19 cellular contexts compared by ENCODE assay signal in the genomic region with DNA sequence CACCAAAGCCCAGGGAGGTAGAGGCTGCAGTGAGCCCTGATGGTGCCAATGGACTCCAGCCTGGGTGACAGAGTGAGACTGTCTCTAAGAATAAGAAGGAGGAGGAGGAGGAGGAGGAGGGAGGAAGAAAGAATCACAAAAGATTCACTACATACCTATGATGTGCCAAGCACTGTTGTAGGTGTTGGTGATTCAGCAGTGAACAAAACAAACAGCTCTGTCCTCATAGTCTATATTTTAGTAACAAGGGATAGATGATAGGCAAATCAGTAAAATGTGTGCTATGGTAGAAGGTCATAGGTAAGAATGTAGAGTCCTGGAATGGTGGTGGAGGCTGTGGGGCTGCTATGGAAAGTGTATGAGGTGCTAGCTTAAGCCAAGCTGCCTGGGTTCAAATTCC. TPM values are rescaled to one million over a fixed set of nuclear protein-coding genes. Genes with fewer than 3 reads are reported as not detected.
A peak's percentile ranks its signal among the peaks of the same experiment; 100 is the strongest.
DNase-seq lines count a peak whose midpoint lies in the region; ATAC-seq and FAIRE-seq lines count a peak whose summit lies in the region.
"Had no signal": no experiment of that assay in that cellular context is flagged by ENCODE, and none has a peak within 500 bp of the region (broad histone marks: within the 10 kb centered on the region; RNA-seq: fewer than 3 reads in every experiment).

No MANE protein-coding gene starts in this region.

- H3K27ac Mint-ChIP-seq in activated T-cell treated with anti-CD3 and anti-CD28 coated beads, Interleukin-2, amount 50 U/mL, for 72 hours: no peak overlapping the region
- no peak overlapping the region for H3K27ac Mint-ChIP-seq in activated T-helper 17 cell treated with anti-CD3 and anti-CD28 coated beads, Interleukin-2, amount 50 U/mL, for 72 hours
- H3K27ac Mint-ChIP-seq in stimulated activated effector memory CD8-positive, alpha-beta T cell treated with anti-CD3 and anti-CD28 coated beads, Interleukin-12 subunit alpha, Interleukin-12 subunit beta, amount 100 ng/mL, for 72 hours: no peak overlapping the region
- H3K27ac Mint-ChIP-seq: CD4-positive, alpha-beta memory T cell; GM23338 had no signal

- no peaks in the 10 kb centered on the region for H3K36me3 Mint-ChIP-seq in activated T-cell treated with anti-CD3 and anti-CD28 coated beads, Interleukin-2, amount 50 U/mL, for 72 hours (ENCODE audit: insufficient read depth in 2 of 2)
- no peaks in the 10 kb centered on the region for H3K36me3 Mint-ChIP-seq in activated T-helper 17 cell treated with anti-CD3 and anti-CD28 coated beads, Interleukin-2, amount 50 U/mL, for 72 hours (ENCODE audit: low read depth)
- H3K36me3 Mint-ChIP-seq in stimulated activated effector memory CD8-positive, alpha-beta T cell treated with anti-CD3 and anti-CD28 coated beads, Interleukin-12 subunit alpha, Interleukin-12 subunit beta, amount 100 ng/mL, for 72 hours: no peaks in the 10 kb centered on the region

- peak; percentile 81 to 86 for ATAC-seq in activated T-cell treated with anti-CD3 and anti-CD28 coated beads, Interleukin-2, amount 50 U/mL, for 72 hours (replicated peaks in 1 of 2)
- peak; percentile 90 for ATAC-seq in activated T-helper 17 cell treated with anti-CD3 and anti-CD28 coated beads, Interleukin-2, amount 50 U/mL, for 72 hours (replicated peaks)
- peak; percentile 73 for ATAC-seq in stimulated activated effector memory CD8-positive, alpha-beta T cell treated with anti-CD3 and anti-CD28 coated beads, Interleukin-12 subunit alpha, Interleukin-12 subunit beta, amount 100 ng/mL, for 72 hours
- ATAC-seq: GM23338 had no signal

- H3K4me3 Mint-ChIP-seq in activated T-cell treated with anti-CD3 and anti-CD28 coated beads, Interleukin-2, amount 50 U/mL, for 72 hours: no peak overlapping the region
- H3K4me3 Mint-ChIP-seq in activated T-helper 17 cell treated with anti-CD3 and anti-CD28 coated beads, Interleukin-2, amount 50 U/mL, for 72 hours: no peak overlapping the region
- H3K4me3 Mint-ChIP-seq in stimulated activated effector memory CD8-positive, alpha-beta T cell treated with anti-CD3 and anti-CD28 coated beads, Interleukin-12 subunit alpha, Interleukin-12 subunit beta, amount 100 ng/mL, for 72 hours: no peak overlapping the region
- H3K4me3 Mint-ChIP-seq: CD4-positive, alpha-beta memory T cell; GM23338 had no signal

- peak; percentile 33 for FAIRE-seq in HTR-8/SVneo (lab: Jason Lieb, UNC)
- FAIRE-seq: A204.1, H54 had no signal

- H3K4me1 Mint-ChIP-seq in activated T-cell treated with anti-CD3 and anti-CD28 coated beads, Interleukin-2, amount 50 U/mL, for 72 hours (ENCODE audit: low read depth): peaks cover 12% of the 10 kb centered on the region
- H3K4me1 Mint-ChIP-seq in activated T-helper 17 cell treated with anti-CD3 and anti-CD28 coated beads, Interleukin-2, amount 50 U/mL, for 72 hours: no peaks in the 10 kb centered on the region
- H3K4me1 Mint-ChIP-seq in stimulated activated effector memory CD8-positive, alpha-beta T cell treated with anti-CD3 and anti-CD28 coated beads, Interleukin-12 subunit alpha, Interleukin-12 subunit beta, amount 100 ng/mL, for 72 hours: no peaks in the 10 kb centered on the region

- no peaks in the 10 kb centered on the region for H3K9me3 Mint-ChIP-seq in activated T-cell treated with anti-CD3 and anti-CD28 coated beads, Interleukin-2, amount 50 U/mL, for 72 hours
- H3K9me3 Mint-ChIP-seq in activated T-helper 17 cell treated with anti-CD3 and anti-CD28 coated beads, Interleukin-2, amount 50 U/mL, for 72 hours: no peaks in the 10 kb centered on the region
- no peaks in the 10 kb centered on the region for H3K9me3 Mint-ChIP-seq in stimulated activated effector memory CD8-positive, alpha-beta T cell treated with anti-CD3 and anti-CD28 coated beads, Interleukin-12 subunit alpha, Interleukin-12 subunit beta, amount 100 ng/mL, for 72 hours
- H3K9me3 Mint-ChIP-seq: CD4-positive, alpha-beta memory T cell; GM23338 had no signal

- no peak for DNase-seq in activated T-cell treated with anti-CD3 and anti-CD28 coated beads, Interleukin-2, amount 50 U/mL, for 72 hours
- no peak for DNase-seq in activated T-cell treated with anti-CD3 and anti-CD28 coated beads for 4 hours
- DNase-seq in HTR-8/SVneo (ENCODE audit: insufficient read length, low spot score): no peak
- DNase-seq in stimulated activated effector memory CD8-positive, alpha-beta T cell treated with anti-CD3 and anti-CD28 coated beads, Interleukin-12 subunit alpha, Interleukin-12 subunit beta, amount 100 ng/mL, for 72 hours (ENCODE audit: low spot score in 2 of 2): no peak
- no peak for DNase-seq in middle frontal gyrus (ENCODE audit: extremely low spot score, low spot score)
- no peak for DNase-seq in CD1c-positive myeloid dendritic cell (ENCODE audit: extremely low spot score)
- no peak for DNase-seq in kidney tubule cell (ENCODE audit: low spot score)
- DNase-seq: ACHN; CD4-positive, alpha-beta memory T cell; DMS153; DMS79; HCEC 1CT; IMR-90 had no signal

- H3K27me3 Mint-ChIP-seq in activated T-cell treated with anti-CD3 and anti-CD28 coated beads, Interleukin-2, amount 50 U/mL, for 72 hours (ENCODE audit: low read depth): no peaks in the 10 kb centered on the region
- no peaks in the 10 kb centered on the region for H3K27me3 Mint-ChIP-seq in activated T-helper 17 cell treated with anti-CD3 and anti-CD28 coated beads, Interleukin-2, amount 50 U/mL, for 72 hours

RNA-seq across cellular contexts. Expression of a gene that starts 18.0 kb away (rescaled TPM):
- total RNA-seq in activated T-cell treated with anti-CD3 and anti-CD28 coated beads, Interleukin-2, amount 50 U/mL, for 72 hours: not detected
- not detected for total RNA-seq in activated T-helper 17 cell treated with anti-CD3 and anti-CD28 coated beads, Interleukin-2, amount 50 U/mL, for 72 hours
- total RNA-seq: CD4-positive, alpha-beta memory T cell; Daoy; HT1080 had no signal

RNA-seq across cellular contexts. Expression of a gene that starts 22.9 kb away (rescaled TPM):
- total RNA-seq in activated T-cell treated with anti-CD3 and anti-CD28 coated beads, Interleukin-2, amount 50 U/mL, for 72 hours: 10 to 100 TPM; 46.1 to 60.0 TPM
- total RNA-seq in activated T-helper 17 cell treated with anti-CD3 and anti-CD28 coated beads, Interleukin-2, amount 50 U/mL, for 72 hours: 10 to 100 TPM; 25.9 to 42.2 TPM
